In genomic region chr17:38415250-38416194, GRCh38 we compare ENCODE assay signal across 1 cellular context.
TF ChIP-seq lines count a peak whose summit lies in the region.

No MANE protein-coding gene starts in this region.

TF ChIP-seq in HepG2, 621 proteins besides CTCF, POLR2A, EP300 and RAD21 (continued from another document and continues in another):
- TF ChIP-seq, protein P1, sequence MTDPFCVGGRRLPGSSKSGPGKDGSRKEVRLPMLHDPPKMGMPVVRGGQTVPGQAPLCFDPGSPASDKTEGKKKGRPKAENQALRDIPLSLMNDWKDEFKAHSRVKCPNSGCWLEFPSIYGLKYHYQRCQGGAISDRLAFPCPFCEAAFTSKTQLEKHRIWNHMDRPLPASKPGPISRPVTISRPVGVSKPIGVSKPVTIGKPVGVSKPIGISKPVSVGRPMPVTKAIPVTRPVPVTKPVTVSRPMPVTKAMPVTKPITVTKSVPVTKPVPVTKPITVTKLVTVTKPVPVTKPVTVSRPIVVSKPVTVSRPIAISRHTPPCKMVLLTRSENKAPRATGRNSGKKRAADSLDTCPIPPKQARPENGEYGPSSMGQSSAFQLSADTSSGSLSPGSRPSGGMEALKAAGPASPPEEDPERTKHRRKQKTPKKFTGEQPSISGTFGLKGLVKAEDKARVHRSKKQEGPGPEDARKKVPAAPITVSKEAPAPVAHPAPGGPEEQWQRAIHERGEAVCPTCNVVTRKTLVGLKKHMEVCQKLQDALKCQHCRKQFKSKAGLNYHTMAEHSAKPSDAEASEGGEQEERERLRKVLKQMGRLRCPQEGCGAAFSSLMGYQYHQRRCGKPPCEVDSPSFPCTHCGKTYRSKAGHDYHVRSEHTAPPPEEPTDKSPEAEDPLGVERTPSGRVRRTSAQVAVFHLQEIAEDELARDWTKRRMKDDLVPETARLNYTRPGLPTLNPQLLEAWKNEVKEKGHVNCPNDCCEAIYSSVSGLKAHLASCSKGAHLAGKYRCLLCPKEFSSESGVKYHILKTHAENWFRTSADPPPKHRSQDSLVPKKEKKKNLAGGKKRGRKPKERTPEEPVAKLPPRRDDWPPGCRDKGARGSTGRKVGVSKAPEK (CRISPR knock-in tag; IDR thresholded peaks at IDR 0.05; ENCODE audit: borderline replicate concordance), result no peak
- TF ChIP-seq RXRB (CRISPR knock-in tag; IDR thresholded peaks at IDR 0.05; ENCODE audit: borderline replicate concordance) (peak; percentile 52), KLF13 (CRISPR knock-in tag; IDR thresholded peaks at IDR 0.05) (no peak), RXRA (CRISPR knock-in tag; IDR thresholded peaks at IDR 0.05) (peak; percentile 62; the same call in 1 of the 2 replicates), RFX1 (IDR thresholded peaks at IDR 0.05) (no peak), ATAD3A (CRISPR knock-in tag; IDR thresholded peaks at IDR 0.05) (no peak), PHF20 (CRISPR knock-in tag; IDR thresholded peaks at IDR 0.05) (no peak; the same call in 1 of the 2 replicates), ZNF75D (CRISPR knock-in tag; IDR thresholded peaks at IDR 0.05; ENCODE audit: borderline replicate concordance) (no peak), FOXA3 (CRISPR knock-in tag; IDR thresholded peaks at IDR 0.05) (peak; percentile 64), PPARG (CRISPR knock-in tag; conservative IDR thresholded peaks at IDR 0.05) (0 out of 2 replicates have a peak, but pooled peaks have one; percentile 23), ZNF232 (CRISPR knock-in tag; IDR thresholded peaks at IDR 0.05; ENCODE audit: borderline replicate concordance) (no peak), YEATS4 (CRISPR knock-in tag; IDR thresholded peaks at IDR 0.05; ENCODE audit: borderline replicate concordance) (peak; percentile 87; the same call in 1 of the 2 replicates), ZNF607 (CRISPR knock-in tag; IDR thresholded peaks at IDR 0.05; ENCODE audit: borderline replicate concordance) (no peak), ZBTB14 (CRISPR knock-in tag; IDR thresholded peaks at IDR 0.05) (no peak), YEATS2 (CRISPR knock-in tag; IDR thresholded peaks at IDR 0.05; ENCODE audit: borderline replicate concordance) (no peak), RFXANK (CRISPR knock-in tag; IDR thresholded peaks at IDR 0.05) (no peak), PLSCR1 (CRISPR knock-in tag; IDR thresholded peaks at IDR 0.05; ENCODE audit: borderline replicate concordance) (no peak), ZFY (CRISPR knock-in tag; IDR thresholded peaks at IDR 0.05) (peak; percentile 93), ZNF775 (CRISPR knock-in tag; IDR thresholded peaks at IDR 0.05; ENCODE audit: borderline replicate concordance) (no peak), SCMH1 (CRISPR knock-in tag; IDR thresholded peaks at IDR 0.05; ENCODE audit: borderline replicate concordance) (no peak), HNF4G (IDR thresholded peaks at IDR 0.05; ENCODE audit: borderline replicate concordance, low read depth, low read length) (no peak), HNF4G (CRISPR knock-in tag; IDR thresholded peaks at IDR 0.05; ENCODE audit: borderline replicate concordance, low read depth) (peak; percentile 72; the same call in 1 of the 2 replicates), BHLHE40 (IDR thresholded peaks at IDR 0.05; ENCODE audit: low read length) (peak; percentile 43), MTERF4 (CRISPR knock-in tag; IDR thresholded peaks at IDR 0.05) (no peak), PAX8 (CRISPR knock-in tag; IDR thresholded peaks at IDR 0.05; ENCODE audit: borderline replicate concordance) (0 out of 2 replicates have a peak, but pooled peaks have one; percentile 56), PBX3 (CRISPR knock-in tag; IDR thresholded peaks at IDR 0.05; ENCODE audit: borderline replicate concordance) (no peak), ZKSCAN8 (CRISPR knock-in tag; IDR thresholded peaks at IDR 0.05; ENCODE audit: borderline replicate concordance) (no peak), TARDBP (CRISPR knock-in tag; IDR thresholded peaks at IDR 0.05) (peak; percentile 62; the same call in 1 of the 2 replicates), TSC22D2 (CRISPR knock-in tag; IDR thresholded peaks at IDR 0.05; ENCODE audit: borderline replicate concordance) (no peak), ZNF549 (CRISPR knock-in tag; IDR thresholded peaks at IDR 0.05) (no peak), PAWR (CRISPR knock-in tag; IDR thresholded peaks at IDR 0.05; ENCODE audit: borderline replicate concordance) (0 out of 2 replicates have a peak, but pooled peaks have one; percentile 23), NR3C1 (CRISPR knock-in tag; IDR thresholded peaks at IDR 0.05) (no peak), ZNF616 (CRISPR knock-in tag; IDR thresholded peaks at IDR 0.05; ENCODE audit: low read depth) (no peak), ZNF274 (CRISPR knock-in tag; IDR thresholded peaks at IDR 0.05) (no peak), MED13 (CRISPR knock-in tag; IDR thresholded peaks at IDR 0.05) (peak; percentile 27; the same call in 1 of the 2 replicates), GATAD2A (CRISPR knock-in tag; IDR thresholded peaks at IDR 0.05) (peak; percentile 92), MXD1 (CRISPR knock-in tag; IDR thresholded peaks at IDR 0.05) (0 out of 2 replicates have a peak, but pooled peaks have one; percentile 39), NFIC (IDR thresholded peaks at IDR 0.05; ENCODE audit: low read length) (no peak), ZSCAN9 (CRISPR knock-in tag; IDR thresholded peaks at IDR 0.05; ENCODE audit: borderline replicate concordance) (no peak), PLRG1 (conservative IDR thresholded peaks at IDR 0.05) (no peak), NR2F1 (CRISPR knock-in tag; IDR thresholded peaks at IDR 0.05) (no peak), JUN (CRISPR knock-in tag; IDR thresholded peaks at IDR 0.05) (no peak), NBN (conservative IDR thresholded peaks at IDR 0.05) (no peak), SIX1 (CRISPR knock-in tag; IDR thresholded peaks at IDR 0.05; ENCODE audit: borderline replicate concordance) (no peak), ELF4 (CRISPR knock-in tag; IDR thresholded peaks at IDR 0.05; ENCODE audit: borderline replicate concordance) (no peak), HDAC2 (CRISPR knock-in tag; IDR thresholded peaks at IDR 0.05) (peak; percentile 67), ZBTB38 (CRISPR knock-in tag; IDR thresholded peaks at IDR 0.05) (no peak), MZF1 (CRISPR knock-in tag; IDR thresholded peaks at IDR 0.05; ENCODE audit: borderline replicate concordance) (no peak), TAF1 (CRISPR knock-in tag; IDR thresholded peaks at IDR 0.05) (peak; percentile 70; the same call in 1 of the 2 replicates), ZNF441 (CRISPR knock-in tag; IDR thresholded peaks at IDR 0.05; ENCODE audit: borderline replicate concordance) (no peak), ZSCAN31 (CRISPR knock-in tag; IDR thresholded peaks at IDR 0.05; ENCODE audit: low read depth) (peak; percentile 80; the same call in 1 of the 2 replicates), MAZ (IDR thresholded peaks at IDR 0.05; ENCODE audit: borderline replicate concordance, low read depth, low read length) (peak; percentile 66; the same call in 1 of the 2 replicates), MAZ (CRISPR knock-in tag; IDR thresholded peaks at IDR 0.05; ENCODE audit: low read depth) (peak; percentile 97), ZNF510 (CRISPR knock-in tag; IDR thresholded peaks at IDR 0.05; ENCODE audit: low read depth) (peak; percentile 31; the same call in 1 of the 2 replicates)
- TF ChIP-seq, protein P2, sequence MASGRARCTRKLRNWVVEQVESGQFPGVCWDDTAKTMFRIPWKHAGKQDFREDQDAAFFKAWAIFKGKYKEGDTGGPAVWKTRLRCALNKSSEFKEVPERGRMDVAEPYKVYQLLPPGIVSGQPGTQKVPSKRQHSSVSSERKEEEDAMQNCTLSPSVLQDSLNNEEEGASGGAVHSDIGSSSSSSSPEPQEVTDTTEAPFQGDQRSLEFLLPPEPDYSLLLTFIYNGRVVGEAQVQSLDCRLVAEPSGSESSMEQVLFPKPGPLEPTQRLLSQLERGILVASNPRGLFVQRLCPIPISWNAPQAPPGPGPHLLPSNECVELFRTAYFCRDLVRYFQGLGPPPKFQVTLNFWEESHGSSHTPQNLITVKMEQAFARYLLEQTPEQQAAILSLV (CRISPR knock-in tag; IDR thresholded peaks at IDR 0.05; ENCODE audit: borderline replicate concordance), result peak; percentile 55; the same call in 1 of the 2 replicates
- TF ChIP-seq, protein P3, sequence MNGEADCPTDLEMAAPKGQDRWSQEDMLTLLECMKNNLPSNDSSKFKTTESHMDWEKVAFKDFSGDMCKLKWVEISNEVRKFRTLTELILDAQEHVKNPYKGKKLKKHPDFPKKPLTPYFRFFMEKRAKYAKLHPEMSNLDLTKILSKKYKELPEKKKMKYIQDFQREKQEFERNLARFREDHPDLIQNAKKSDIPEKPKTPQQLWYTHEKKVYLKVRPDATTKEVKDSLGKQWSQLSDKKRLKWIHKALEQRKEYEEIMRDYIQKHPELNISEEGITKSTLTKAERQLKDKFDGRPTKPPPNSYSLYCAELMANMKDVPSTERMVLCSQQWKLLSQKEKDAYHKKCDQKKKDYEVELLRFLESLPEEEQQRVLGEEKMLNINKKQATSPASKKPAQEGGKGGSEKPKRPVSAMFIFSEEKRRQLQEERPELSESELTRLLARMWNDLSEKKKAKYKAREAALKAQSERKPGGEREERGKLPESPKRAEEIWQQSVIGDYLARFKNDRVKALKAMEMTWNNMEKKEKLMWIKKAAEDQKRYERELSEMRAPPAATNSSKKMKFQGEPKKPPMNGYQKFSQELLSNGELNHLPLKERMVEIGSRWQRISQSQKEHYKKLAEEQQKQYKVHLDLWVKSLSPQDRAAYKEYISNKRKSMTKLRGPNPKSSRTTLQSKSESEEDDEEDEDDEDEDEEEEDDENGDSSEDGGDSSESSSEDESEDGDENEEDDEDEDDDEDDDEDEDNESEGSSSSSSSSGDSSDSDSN (CRISPR knock-in tag; IDR thresholded peaks at IDR 0.05), result peak; percentile 87
- TF ChIP-seq, protein P4, sequence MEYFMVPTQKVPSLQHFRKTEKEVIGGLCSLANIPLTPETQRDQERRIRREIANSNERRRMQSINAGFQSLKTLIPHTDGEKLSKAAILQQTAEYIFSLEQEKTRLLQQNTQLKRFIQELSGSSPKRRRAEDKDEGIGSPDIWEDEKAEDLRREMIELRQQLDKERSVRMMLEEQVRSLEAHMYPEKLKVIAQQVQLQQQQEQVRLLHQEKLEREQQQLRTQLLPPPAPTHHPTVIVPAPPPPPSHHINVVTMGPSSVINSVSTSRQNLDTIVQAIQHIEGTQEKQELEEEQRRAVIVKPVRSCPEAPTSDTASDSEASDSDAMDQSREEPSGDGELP (IDR thresholded peaks at IDR 0.05; ENCODE audit: borderline replicate concordance, low read depth), result peak; percentile 84; the same call in 1 of the 2 replicates
- TF ChIP-seq, protein P5, sequence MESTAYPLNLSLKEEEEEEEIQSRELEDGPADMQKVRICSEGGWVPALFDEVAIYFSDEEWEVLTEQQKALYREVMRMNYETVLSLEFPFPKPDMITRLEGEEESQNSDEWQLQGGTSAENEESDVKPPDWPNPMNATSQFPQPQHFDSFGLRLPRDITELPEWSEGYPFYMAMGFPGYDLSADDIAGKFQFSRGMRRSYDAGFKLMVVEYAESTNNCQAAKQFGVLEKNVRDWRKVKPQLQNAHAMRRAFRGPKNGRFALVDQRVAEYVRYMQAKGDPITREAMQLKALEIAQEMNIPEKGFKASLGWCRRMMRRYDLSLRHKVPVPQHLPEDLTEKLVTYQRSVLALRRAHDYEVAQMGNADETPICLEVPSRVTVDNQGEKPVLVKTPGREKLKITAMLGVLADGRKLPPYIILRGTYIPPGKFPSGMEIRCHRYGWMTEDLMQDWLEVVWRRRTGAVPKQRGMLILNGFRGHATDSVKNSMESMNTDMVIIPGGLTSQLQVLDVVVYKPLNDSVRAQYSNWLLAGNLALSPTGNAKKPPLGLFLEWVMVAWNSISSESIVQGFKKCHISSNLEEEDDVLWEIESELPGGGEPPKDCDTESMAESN (CRISPR knock-in tag; conservative IDR thresholded peaks at IDR 0.05), result no peak
- TF ChIP-seq, protein P6, sequence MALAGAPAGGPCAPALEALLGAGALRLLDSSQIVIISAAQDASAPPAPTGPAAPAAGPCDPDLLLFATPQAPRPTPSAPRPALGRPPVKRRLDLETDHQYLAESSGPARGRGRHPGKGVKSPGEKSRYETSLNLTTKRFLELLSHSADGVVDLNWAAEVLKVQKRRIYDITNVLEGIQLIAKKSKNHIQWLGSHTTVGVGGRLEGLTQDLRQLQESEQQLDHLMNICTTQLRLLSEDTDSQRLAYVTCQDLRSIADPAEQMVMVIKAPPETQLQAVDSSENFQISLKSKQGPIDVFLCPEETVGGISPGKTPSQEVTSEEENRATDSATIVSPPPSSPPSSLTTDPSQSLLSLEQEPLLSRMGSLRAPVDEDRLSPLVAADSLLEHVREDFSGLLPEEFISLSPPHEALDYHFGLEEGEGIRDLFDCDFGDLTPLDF (CRISPR knock-in tag; IDR thresholded peaks at IDR 0.05), result no peak
